In the genomic region with DNA sequence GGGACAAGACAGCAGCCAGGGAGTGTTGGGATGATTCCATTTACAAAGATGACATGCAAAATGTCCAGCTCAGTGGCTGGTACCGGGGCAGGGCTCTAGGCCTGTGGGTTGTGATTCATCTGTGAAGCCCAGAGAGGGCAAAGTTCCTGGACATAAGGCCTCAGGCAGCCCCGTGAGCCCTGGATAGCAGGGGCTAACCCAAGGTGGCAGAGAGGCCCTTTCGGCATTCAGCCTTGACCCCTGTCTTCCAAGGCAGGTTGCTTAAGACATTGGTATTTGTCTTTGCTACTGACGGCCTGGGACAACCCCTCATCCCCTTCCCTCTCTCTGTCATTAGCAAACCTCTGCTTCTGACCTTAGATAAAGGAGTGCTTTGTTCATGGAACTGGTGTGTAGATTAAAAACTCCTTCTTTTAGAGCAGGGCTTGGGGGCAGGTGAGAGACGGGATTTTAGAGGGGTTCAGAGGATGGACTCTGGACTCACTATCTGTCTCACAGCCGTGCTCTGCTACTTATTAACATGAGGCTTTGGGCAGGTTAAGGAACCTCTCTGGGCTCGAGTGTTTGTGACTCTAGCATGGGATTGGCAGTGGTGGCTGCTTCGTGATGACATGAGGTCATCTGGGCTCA, we compare ENCODE assay signal across 1 cellular context.
TF ChIP-seq lines count a peak whose summit lies in the region.

No MANE protein-coding gene starts in this region.

TF ChIP-seq in HepG2, 621 proteins besides CTCF, POLR2A, EP300 and RAD21 (continued from another document and continues in another):
- TF ChIP-seq, protein P1, sequence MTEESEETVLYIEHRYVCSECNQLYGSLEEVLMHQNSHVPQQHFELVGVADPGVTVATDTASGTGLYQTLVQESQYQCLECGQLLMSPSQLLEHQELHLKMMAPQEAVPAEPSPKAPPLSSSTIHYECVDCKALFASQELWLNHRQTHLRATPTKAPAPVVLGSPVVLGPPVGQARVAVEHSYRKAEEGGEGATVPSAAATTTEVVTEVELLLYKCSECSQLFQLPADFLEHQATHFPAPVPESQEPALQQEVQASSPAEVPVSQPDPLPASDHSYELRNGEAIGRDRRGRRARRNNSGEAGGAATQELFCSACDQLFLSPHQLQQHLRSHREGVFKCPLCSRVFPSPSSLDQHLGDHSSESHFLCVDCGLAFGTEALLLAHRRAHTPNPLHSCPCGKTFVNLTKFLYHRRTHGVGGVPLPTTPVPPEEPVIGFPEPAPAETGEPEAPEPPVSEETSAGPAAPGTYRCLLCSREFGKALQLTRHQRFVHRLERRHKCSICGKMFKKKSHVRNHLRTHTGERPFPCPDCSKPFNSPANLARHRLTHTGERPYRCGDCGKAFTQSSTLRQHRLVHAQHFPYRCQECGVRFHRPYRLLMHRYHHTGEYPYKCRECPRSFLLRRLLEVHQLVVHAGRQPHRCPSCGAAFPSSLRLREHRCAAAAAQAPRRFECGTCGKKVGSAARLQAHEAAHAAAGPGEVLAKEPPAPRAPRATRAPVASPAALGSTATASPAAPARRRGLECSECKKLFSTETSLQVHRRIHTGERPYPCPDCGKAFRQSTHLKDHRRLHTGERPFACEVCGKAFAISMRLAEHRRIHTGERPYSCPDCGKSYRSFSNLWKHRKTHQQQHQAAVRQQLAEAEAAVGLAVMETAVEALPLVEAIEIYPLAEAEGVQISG (CRISPR knock-in tag; IDR thresholded peaks at IDR 0.05) = peak; percentile 58; the same call in 1 of the 2 replicates
- no peak for TF ChIP-seq ZSCAN20 (CRISPR knock-in tag; IDR thresholded peaks at IDR 0.05; ENCODE audit: borderline replicate concordance)
- peak; percentile 94 for TF ChIP-seq HNF4A (CRISPR knock-in tag; IDR thresholded peaks at IDR 0.05)
- TF ChIP-seq, protein P2, sequence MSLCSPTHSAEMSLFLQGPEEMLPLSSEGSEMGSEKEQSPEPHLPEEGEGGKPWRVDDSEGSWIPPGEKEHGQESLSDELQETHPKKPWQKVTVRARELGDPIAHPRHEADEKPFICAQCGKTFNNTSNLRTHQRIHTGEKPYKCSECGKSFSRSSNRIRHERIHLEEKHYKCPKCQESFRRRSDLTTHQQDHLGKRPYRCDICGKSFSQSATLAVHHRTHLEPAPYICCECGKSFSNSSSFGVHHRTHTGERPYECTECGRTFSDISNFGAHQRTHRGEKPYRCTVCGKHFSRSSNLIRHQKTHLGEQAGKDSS (CRISPR knock-in tag; IDR thresholded peaks at IDR 0.05; ENCODE audit: borderline replicate concordance, low read depth) = no peak
- TF ChIP-seq ZNF205 (CRISPR knock-in tag; IDR thresholded peaks at IDR 0.05) = no peak; the same call in 1 of the 2 replicates
- TF ChIP-seq, protein P3, sequence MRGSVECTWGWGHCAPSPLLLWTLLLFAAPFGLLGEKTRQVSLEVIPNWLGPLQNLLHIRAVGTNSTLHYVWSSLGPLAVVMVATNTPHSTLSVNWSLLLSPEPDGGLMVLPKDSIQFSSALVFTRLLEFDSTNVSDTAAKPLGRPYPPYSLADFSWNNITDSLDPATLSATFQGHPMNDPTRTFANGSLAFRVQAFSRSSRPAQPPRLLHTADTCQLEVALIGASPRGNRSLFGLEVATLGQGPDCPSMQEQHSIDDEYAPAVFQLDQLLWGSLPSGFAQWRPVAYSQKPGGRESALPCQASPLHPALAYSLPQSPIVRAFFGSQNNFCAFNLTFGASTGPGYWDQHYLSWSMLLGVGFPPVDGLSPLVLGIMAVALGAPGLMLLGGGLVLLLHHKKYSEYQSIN (CRISPR knock-in tag; IDR thresholded peaks at IDR 0.05; ENCODE audit: borderline replicate concordance) = no peak
- TF ChIP-seq, protein P4, sequence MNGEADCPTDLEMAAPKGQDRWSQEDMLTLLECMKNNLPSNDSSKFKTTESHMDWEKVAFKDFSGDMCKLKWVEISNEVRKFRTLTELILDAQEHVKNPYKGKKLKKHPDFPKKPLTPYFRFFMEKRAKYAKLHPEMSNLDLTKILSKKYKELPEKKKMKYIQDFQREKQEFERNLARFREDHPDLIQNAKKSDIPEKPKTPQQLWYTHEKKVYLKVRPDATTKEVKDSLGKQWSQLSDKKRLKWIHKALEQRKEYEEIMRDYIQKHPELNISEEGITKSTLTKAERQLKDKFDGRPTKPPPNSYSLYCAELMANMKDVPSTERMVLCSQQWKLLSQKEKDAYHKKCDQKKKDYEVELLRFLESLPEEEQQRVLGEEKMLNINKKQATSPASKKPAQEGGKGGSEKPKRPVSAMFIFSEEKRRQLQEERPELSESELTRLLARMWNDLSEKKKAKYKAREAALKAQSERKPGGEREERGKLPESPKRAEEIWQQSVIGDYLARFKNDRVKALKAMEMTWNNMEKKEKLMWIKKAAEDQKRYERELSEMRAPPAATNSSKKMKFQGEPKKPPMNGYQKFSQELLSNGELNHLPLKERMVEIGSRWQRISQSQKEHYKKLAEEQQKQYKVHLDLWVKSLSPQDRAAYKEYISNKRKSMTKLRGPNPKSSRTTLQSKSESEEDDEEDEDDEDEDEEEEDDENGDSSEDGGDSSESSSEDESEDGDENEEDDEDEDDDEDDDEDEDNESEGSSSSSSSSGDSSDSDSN (CRISPR knock-in tag; IDR thresholded peaks at IDR 0.05) = peak; percentile 65
- TF ChIP-seq NCOA2 (CRISPR knock-in tag; IDR thresholded peaks at IDR 0.05) = peak; percentile 94
- no peak for TF ChIP-seq TEAD2 (CRISPR knock-in tag; IDR thresholded peaks at IDR 0.05)
- TF ChIP-seq, protein P5, sequence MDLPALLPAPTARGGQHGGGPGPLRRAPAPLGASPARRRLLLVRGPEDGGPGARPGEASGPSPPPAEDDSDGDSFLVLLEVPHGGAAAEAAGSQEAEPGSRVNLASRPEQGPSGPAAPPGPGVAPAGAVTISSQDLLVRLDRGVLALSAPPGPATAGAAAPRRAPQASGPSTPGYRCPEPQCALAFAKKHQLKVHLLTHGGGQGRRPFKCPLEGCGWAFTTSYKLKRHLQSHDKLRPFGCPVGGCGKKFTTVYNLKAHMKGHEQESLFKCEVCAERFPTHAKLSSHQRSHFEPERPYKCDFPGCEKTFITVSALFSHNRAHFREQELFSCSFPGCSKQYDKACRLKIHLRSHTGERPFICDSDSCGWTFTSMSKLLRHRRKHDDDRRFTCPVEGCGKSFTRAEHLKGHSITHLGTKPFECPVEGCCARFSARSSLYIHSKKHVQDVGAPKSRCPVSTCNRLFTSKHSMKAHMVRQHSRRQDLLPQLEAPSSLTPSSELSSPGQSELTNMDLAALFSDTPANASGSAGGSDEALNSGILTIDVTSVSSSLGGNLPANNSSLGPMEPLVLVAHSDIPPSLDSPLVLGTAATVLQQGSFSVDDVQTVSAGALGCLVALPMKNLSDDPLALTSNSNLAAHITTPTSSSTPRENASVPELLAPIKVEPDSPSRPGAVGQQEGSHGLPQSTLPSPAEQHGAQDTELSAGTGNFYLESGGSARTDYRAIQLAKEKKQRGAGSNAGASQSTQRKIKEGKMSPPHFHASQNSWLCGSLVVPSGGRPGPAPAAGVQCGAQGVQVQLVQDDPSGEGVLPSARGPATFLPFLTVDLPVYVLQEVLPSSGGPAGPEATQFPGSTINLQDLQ (CRISPR knock-in tag; IDR thresholded peaks at IDR 0.05) = 0 out of 2 replicates have a peak, but pooled peaks have one; percentile 49
- TF ChIP-seq, protein P6, sequence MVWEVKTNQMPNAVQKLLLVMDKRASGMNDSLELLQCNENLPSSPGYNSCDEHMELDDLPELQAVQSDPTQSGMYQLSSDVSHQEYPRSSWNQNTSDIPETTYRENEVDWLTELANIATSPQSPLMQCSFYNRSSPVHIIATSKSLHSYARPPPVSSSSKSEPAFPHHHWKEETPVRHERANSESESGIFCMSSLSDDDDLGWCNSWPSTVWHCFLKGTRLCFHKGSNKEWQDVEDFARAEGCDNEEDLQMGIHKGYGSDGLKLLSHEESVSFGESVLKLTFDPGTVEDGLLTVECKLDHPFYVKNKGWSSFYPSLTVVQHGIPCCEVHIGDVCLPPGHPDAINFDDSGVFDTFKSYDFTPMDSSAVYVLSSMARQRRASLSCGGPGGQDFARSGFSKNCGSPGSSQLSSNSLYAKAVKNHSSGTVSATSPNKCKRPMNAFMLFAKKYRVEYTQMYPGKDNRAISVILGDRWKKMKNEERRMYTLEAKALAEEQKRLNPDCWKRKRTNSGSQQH (CRISPR knock-in tag; IDR thresholded peaks at IDR 0.05; ENCODE audit: low read depth) = no peak
- TF ChIP-seq ZNF251 (CRISPR knock-in tag; IDR thresholded peaks at IDR 0.05) = no peak
- no peak for TF ChIP-seq JDP2 (CRISPR knock-in tag; IDR thresholded peaks at IDR 0.05; ENCODE audit: borderline replicate concordance)
- TF ChIP-seq, protein P7, sequence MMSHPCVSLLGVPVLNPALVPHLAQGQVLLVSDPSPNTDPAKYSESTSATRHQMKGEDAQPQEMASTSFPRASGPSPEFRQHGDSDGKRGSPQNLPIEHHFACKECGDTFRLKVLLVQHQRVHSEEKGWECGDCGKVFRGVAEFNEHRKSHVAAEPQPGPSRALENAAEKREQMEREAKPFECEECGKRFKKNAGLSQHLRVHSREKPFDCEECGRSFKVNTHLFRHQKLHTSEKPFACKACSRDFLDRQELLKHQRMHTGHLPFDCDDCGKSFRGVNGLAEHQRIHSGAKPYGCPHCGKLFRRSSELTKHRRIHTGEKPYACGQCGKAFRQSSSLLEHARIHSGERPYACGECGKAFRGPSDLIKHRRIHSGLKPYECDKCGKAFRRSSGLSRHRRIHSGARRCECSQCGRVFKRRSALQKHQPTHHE (CRISPR knock-in tag; IDR thresholded peaks at IDR 0.05; ENCODE audit: borderline replicate concordance) = no peak
- no peak for TF ChIP-seq MBNL3 (CRISPR knock-in tag; conservative IDR thresholded peaks at IDR 0.05)
- TF ChIP-seq, protein P8, sequence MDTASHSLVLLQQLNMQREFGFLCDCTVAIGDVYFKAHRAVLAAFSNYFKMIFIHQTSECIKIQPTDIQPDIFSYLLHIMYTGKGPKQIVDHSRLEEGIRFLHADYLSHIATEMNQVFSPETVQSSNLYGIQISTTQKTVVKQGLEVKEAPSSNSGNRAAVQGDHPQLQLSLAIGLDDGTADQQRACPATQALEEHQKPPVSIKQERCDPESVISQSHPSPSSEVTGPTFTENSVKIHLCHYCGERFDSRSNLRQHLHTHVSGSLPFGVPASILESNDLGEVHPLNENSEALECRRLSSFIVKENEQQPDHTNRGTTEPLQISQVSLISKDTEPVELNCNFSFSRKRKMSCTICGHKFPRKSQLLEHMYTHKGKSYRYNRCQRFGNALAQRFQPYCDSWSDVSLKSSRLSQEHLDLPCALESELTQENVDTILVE (CRISPR knock-in tag; IDR thresholded peaks at IDR 0.05) = 0 out of 2 replicates have a peak, but pooled peaks have one; percentile 31
- TF ChIP-seq, protein P9, sequence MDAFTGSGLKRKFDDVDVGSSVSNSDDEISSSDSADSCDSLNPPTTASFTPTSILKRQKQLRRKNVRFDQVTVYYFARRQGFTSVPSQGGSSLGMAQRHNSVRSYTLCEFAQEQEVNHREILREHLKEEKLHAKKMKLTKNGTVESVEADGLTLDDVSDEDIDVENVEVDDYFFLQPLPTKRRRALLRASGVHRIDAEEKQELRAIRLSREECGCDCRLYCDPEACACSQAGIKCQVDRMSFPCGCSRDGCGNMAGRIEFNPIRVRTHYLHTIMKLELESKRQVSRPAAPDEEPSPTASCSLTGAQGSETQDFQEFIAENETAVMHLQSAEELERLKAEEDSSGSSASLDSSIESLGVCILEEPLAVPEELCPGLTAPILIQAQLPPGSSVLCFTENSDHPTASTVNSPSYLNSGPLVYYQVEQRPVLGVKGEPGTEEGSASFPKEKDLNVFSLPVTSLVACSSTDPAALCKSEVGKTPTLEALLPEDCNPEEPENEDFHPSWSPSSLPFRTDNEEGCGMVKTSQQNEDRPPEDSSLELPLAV (CRISPR knock-in tag; conservative IDR thresholded peaks at IDR 0.05; ENCODE audit: low read depth) = no peak
- peak; percentile 70; the same call in 1 of the 2 replicates for TF ChIP-seq KDM6A (CRISPR knock-in tag; IDR thresholded peaks at IDR 0.05; ENCODE audit: low read depth)
- TF ChIP-seq, protein P10, sequence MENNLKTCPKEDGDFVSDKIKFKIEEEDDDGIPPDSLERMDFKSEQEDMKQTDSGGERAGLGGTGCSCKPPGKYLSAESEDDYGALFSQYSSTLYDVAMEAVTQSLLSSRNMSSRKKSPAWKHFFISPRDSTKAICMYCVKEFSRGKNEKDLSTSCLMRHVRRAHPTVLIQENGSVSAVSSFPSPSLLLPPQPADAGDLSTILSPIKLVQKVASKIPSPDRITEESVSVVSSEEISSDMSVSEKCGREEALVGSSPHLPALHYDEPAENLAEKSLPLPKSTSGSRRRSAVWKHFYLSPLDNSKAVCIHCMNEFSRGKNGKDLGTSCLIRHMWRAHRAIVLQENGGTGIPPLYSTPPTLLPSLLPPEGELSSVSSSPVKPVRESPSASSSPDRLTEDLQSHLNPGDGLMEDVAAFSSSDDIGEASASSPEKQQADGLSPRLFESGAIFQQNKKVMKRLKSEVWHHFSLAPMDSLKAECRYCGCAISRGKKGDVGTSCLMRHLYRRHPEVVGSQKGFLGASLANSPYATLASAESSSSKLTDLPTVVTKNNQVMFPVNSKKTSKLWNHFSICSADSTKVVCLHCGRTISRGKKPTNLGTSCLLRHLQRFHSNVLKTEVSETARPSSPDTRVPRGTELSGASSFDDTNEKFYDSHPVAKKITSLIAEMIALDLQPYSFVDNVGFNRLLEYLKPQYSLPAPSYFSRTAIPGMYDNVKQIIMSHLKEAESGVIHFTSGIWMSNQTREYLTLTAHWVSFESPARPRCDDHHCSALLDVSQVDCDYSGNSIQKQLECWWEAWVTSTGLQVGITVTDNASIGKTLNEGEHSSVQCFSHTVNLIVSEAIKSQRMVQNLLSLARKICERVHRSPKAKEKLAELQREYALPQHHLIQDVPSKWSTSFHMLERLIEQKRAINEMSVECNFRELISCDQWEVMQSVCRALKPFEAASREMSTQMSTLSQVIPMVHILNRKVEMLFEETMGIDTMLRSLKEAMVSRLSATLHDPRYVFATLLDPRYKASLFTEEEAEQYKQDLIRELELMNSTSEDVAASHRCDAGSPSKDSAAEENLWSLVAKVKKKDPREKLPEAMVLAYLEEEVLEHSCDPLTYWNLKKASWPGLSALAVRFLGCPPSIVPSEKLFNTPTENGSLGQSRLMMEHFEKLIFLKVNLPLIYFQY (CRISPR knock-in tag; IDR thresholded peaks at IDR 0.05; ENCODE audit: borderline replicate concordance) = peak; percentile 34; the same call in 1 of the 2 replicates
- TF ChIP-seq, protein P11, sequence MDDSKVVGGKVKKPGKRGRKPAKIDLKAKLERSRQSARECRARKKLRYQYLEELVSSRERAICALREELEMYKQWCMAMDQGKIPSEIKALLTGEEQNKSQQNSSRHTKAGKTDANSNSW (CRISPR knock-in tag; IDR thresholded peaks at IDR 0.05; ENCODE audit: borderline replicate concordance) = 0 out of 2 replicates have a peak, but pooled peaks have one; percentile 50
- peak; percentile 62 for TF ChIP-seq ZEB1 (IDR thresholded peaks at IDR 0.05; ENCODE audit: insufficient replicate concordance, low read depth)
- TF ChIP-seq SNAI1 (CRISPR knock-in tag; IDR thresholded peaks at IDR 0.05; ENCODE audit: borderline replicate concordance) = no peak
- TF ChIP-seq CBX1 (IDR thresholded peaks at IDR 0.05; ENCODE audit: low read depth) = peak; percentile 18
- TF ChIP-seq ZMYM2 (CRISPR knock-in tag; IDR thresholded peaks at IDR 0.05) = no peak
- TF ChIP-seq, protein P12, sequence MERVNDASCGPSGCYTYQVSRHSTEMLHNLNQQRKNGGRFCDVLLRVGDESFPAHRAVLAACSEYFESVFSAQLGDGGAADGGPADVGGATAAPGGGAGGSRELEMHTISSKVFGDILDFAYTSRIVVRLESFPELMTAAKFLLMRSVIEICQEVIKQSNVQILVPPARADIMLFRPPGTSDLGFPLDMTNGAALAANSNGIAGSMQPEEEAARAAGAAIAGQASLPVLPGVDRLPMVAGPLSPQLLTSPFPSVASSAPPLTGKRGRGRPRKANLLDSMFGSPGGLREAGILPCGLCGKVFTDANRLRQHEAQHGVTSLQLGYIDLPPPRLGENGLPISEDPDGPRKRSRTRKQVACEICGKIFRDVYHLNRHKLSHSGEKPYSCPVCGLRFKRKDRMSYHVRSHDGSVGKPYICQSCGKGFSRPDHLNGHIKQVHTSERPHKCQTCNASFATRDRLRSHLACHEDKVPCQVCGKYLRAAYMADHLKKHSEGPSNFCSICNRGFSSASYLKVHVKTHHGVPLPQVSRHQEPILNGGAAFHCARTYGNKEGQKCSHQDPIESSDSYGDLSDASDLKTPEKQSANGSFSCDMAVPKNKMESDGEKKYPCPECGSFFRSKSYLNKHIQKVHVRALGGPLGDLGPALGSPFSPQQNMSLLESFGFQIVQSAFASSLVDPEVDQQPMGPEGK (CRISPR knock-in tag; IDR thresholded peaks at IDR 0.05) = peak; percentile 82; the same call in 1 of the 2 replicates
- peak; percentile 84 for TF ChIP-seq NR2C2 (CRISPR knock-in tag; IDR thresholded peaks at IDR 0.05; ENCODE audit: borderline replicate concordance)
